8 cellular contexts compared by ENCODE assay signal in genomic region chr17:75404223-75404738, GRCh38. TPM values are rescaled to one million over a fixed set of nuclear protein-coding genes. Genes with fewer than 3 reads are reported as not detected.
A peak's percentile ranks its signal among the peaks of the same experiment; 100 is the strongest.
DNase-seq lines count a peak whose midpoint lies in the region; ATAC-seq, FAIRE-seq and TF ChIP-seq lines count a peak whose summit lies in the region.

No MANE protein-coding gene starts in this region.

- H3K9me3 ChIP-seq in WERI-Rb-1 (ENCODE audit: severe bottlenecking) = no peaks in the 10 kb centered on the region

- peaks cover 5% of the 10 kb centered on the region for H3K36me3 ChIP-seq in WERI-Rb-1

- peak overlapping the region; percentile 85 for H3K27ac ChIP-seq in WERI-Rb-1

- no peak for ATAC-seq in GM19467 (IDR thresholded peaks at IDR 0.05; ENCODE audit: unreplicated experiment)

- TF ChIP-seq CTCF in WERI-Rb-1 (IDR thresholded peaks at IDR 0.05; ENCODE audit: low read depth, low read length) (peak; percentile 90), choroid plexus epithelial cell (conservative IDR thresholded peaks at IDR 0.05; ENCODE audit: low read depth, low read length) (peak; percentile 98)

- TF ChIP-seq POLR2A in GM12892 (IDR thresholded peaks at IDR 0.05; ENCODE audit: low read depth, low read length) = no peak

- DNase-seq in A172 (ENCODE audit: low spot score) (peak; percentile 80), GM12892 (ENCODE audit: insufficient read length) (no peak), NCI-H2227 treated with DMSO at 0.1 percent for 48 hours (lab: John Stamatoyannopoulos, UW) (peak; percentile 73), WERI-Rb-1 (peak; percentile 86), choroid plexus epithelial cell (ENCODE audit: low read depth) (peak; percentile 90), kidney glomerular epithelial cell (lab: John Stamatoyannopoulos, UW) (peak; percentile 58)
- peak in 2 of 3 donors; percentile 31 to 50 for DNase-seq in stimulated activated CD4-positive, alpha-beta T cell treated with anti-CD3 and anti-CD28 coated beads, Interleukin-12 subunit alpha, Interleukin-12 subunit beta, amount 100 ng/mL, for 48 hours (ENCODE audit: low read depth in 2 of 3, low spot score in 1 of 3)

- H3K4me3 ChIP-seq in WERI-Rb-1 (ENCODE audit: low read depth, low read length) (peak overlapping the region; percentile 97), choroid plexus epithelial cell (ENCODE audit: low read depth, low read length) (peak overlapping the region; percentile 93)

- no peaks in the 10 kb centered on the region for H3K27me3 ChIP-seq in WERI-Rb-1 (ENCODE audit: insufficient read depth, low read depth, severe bottlenecking)

- FAIRE-seq in GM12892 (lab: Jason Lieb, UNC) = peak; percentile 33

RNA-seq across cellular contexts. Expression of gene GRB2, which starts 1.2 kb away (rescaled TPM):
- total RNA-seq in A172 (2014; rRNA removed; shearing (Covaris generic)) = 116 and 123 TPM in 2 replicates
- 169 TPM for polyA plus RNA-seq in GM12892 (2012; ENCODE audit: missing spikeins)

RNA-seq across cellular contexts. Expression of gene TMEM94, which starts 52.2 kb away (rescaled TPM):
- total RNA-seq in A172 (2014; rRNA removed; shearing (Covaris generic)) = 49.7 and 53.9 TPM in 2 replicates
- 23.5 TPM for polyA plus RNA-seq in GM12892 (2012; ENCODE audit: missing spikeins)
